ENCODE assay signal across 11 cellular contexts in genomic region chr18:25289040-25289631, GRCh38.
DNase-seq lines count a peak whose midpoint lies in the region; ATAC-seq and TF ChIP-seq lines count a peak whose summit lies in the region.
"Had no signal": no experiment of that assay in that cellular context is flagged by ENCODE, and none has a peak within 500 bp of the region (broad histone marks: within the 10 kb centered on the region; RNA-seq: fewer than 3 reads in every experiment).

No MANE protein-coding gene starts in this region.

- H3K27ac ChIP-seq in left lung (peak overlapping the region; percentile 22 to 57), subcutaneous abdominal adipose tissue (ENCODE audit: low read depth, low read length) (peak overlapping the region; percentile 91)

- peak overlapping the region in 2 of 5 donors; percentile 63 to 71 for H3K9ac ChIP-seq in subcutaneous abdominal adipose tissue (ENCODE audit: low read length in 5 of 5)

- no peak overlapping the region for H3K4me3 Mint-ChIP-seq in activated T-helper 2 cell treated with anti-CD3 and anti-CD28 coated beads, Interferon-gamma antibody, Interleukin-2, Interleukin-4, amounts not matched to agents 10 μg/mL and 5 μg/mL and 100 μg/mL, durations not matched to agents 14 hours and 24 hours and 36 hours (ENCODE audit: low read depth)
- H3K4me3 Mint-ChIP-seq: activated T-cell treated with anti-CD3 and anti-CD28 coated beads, Interleukin-2, amount 50 U/mL, for 72 hours had no signal

- H3K9me3 Mint-ChIP-seq in activated T-helper 2 cell treated with anti-CD3 and anti-CD28 coated beads, Interferon-gamma antibody, Interleukin-2, Interleukin-4, amounts not matched to agents 10 μg/mL and 5 μg/mL and 100 μg/mL, durations not matched to agents 14 hours and 24 hours and 36 hours: no peaks in the 10 kb centered on the region
- H3K9me3 Mint-ChIP-seq: activated T-cell treated with anti-CD3 and anti-CD28 coated beads, Interleukin-2, amount 50 U/mL, for 72 hours had no signal

- intact Hi-C loops in left lung (cut with DNase I): no loop called here
- intact Hi-C loops in activated T-helper 2 cell treated with anti-CD3 and anti-CD28 coated beads, Interferon-gamma antibody, Interleukin-2, Interleukin-4, amounts not matched to agents 10 μg/mL and 5 μg/mL and 100 μg/mL, durations not matched to agents 14 hours and 24 hours and 36 hours (cut with micrococcal nuclease): no loop called here

- H3K9me3 ChIP-seq in left lung (no peaks in the 10 kb centered on the region), subcutaneous abdominal adipose tissue (ENCODE audit: control insufficient read depth in 5 of 5, low read length in 5 of 5) (no peaks in the 10 kb centered on the region)

- ATAC-seq in left lung: peak; percentile 47
- ATAC-seq in HG03571 (IDR thresholded peaks at IDR 0.05; ENCODE audit: unreplicated experiment): no peak
- ATAC-seq: activated T-cell treated with anti-CD3 and anti-CD28 coated beads, Interleukin-2, amount 50 U/mL, for 72 hours had no signal

- no peak overlapping the region for H3K4me3 ChIP-seq in left lung
- peak overlapping the region in 4 of 5 donors; percentile 17 to 57 (median 34) for H3K4me3 ChIP-seq in subcutaneous abdominal adipose tissue (ENCODE audit: low read depth in 1 of 5, low read length in 5 of 5)

- no peak for TF ChIP-seq CTCF in left lung (IDR thresholded peaks at IDR 0.05)

- no peaks in the 10 kb centered on the region for H3K36me3 Mint-ChIP-seq in activated T-helper 2 cell treated with anti-CD3 and anti-CD28 coated beads, Interferon-gamma antibody, Interleukin-2, Interleukin-4, amounts not matched to agents 10 μg/mL and 5 μg/mL and 100 μg/mL, durations not matched to agents 14 hours and 24 hours and 36 hours (ENCODE audit: low read depth)

- no peaks in the 10 kb centered on the region for H3K4me1 Mint-ChIP-seq in activated T-helper 2 cell treated with anti-CD3 and anti-CD28 coated beads, Interferon-gamma antibody, Interleukin-2, Interleukin-4, amounts not matched to agents 10 μg/mL and 5 μg/mL and 100 μg/mL, durations not matched to agents 14 hours and 24 hours and 36 hours (ENCODE audit: low read depth)

- H3K36me3 ChIP-seq in left lung (no peaks in the 10 kb centered on the region), subcutaneous abdominal adipose tissue (ENCODE audit: control insufficient read depth in 5 of 5, insufficient read depth in 5 of 5, low read length in 5 of 5) (no peaks in the 10 kb centered on the region)

- H3K27me3 Mint-ChIP-seq in activated T-helper 2 cell treated with anti-CD3 and anti-CD28 coated beads, Interferon-gamma antibody, Interleukin-2, Interleukin-4, amounts not matched to agents 10 μg/mL and 5 μg/mL and 100 μg/mL, durations not matched to agents 14 hours and 24 hours and 36 hours (ENCODE audit: low read depth): no peaks in the 10 kb centered on the region

- H3K27ac Mint-ChIP-seq in activated T-helper 2 cell treated with anti-CD3 and anti-CD28 coated beads, Interferon-gamma antibody, Interleukin-2, Interleukin-4, amounts not matched to agents 10 μg/mL and 5 μg/mL and 100 μg/mL, durations not matched to agents 14 hours and 24 hours and 36 hours: no peak overlapping the region
- H3K27ac Mint-ChIP-seq: activated T-cell treated with anti-CD3 and anti-CD28 coated beads, Interleukin-2, amount 50 U/mL, for 72 hours had no signal

- H3K4me1 ChIP-seq in left lung: peaks cover 0 to 11% of the 10 kb centered on the region in 2 donors
- H3K4me1 ChIP-seq in subcutaneous abdominal adipose tissue (ENCODE audit: control insufficient read depth in 5 of 5, insufficient read depth in 5 of 5, low read length in 5 of 5): peaks cover 0 to 51% (median 38%) of the 10 kb centered on the region in 5 donors

- no peaks in the 10 kb centered on the region for H3K27me3 ChIP-seq in left lung
- no peaks in the 10 kb centered on the region for H3K27me3 ChIP-seq in subcutaneous abdominal adipose tissue (ENCODE audit: control insufficient read depth in 5 of 5, insufficient read depth in 4 of 5, low read length in 5 of 5)

- DNase-seq in KBM-7 (peak; percentile 11), brain pericyte (ENCODE audit: low read depth, low spot score) (peak; percentile 91), left lung (no peak)
- DNase-seq in stimulated activated CD4-positive, alpha-beta T cell treated with anti-CD3 and anti-CD28 coated beads, Interleukin-12 subunit alpha, Interleukin-12 subunit beta, amount 100 ng/mL, for 4 hours: no peak
- DNase-seq in activated CD4-positive, alpha-beta T cell treated with anti-CD3 and anti-CD28 coated beads for 48 hours: no peak
- DNase-seq in activated T-helper 2 cell treated with anti-CD3 and anti-CD28 coated beads, Interferon-gamma antibody, Interleukin-2, Interleukin-4, amounts not matched to agents 10 μg/mL and 5 μg/mL and 100 μg/mL, durations not matched to agents 14 hours and 24 hours and 36 hours (ENCODE audit: low spot score): no peak
- DNase-seq: activated T-cell treated with anti-CD3 and anti-CD28 coated beads, Interleukin-2, amount 50 U/mL, for 72 hours; NCI-H226; T-helper 1 cell had no signal

- in situ Hi-C loops in KBM-7 (cut with MboI; ENCODE audit: low pct_unique_long_range_greater_than_20kb, low sequenced_read_pairs): no loop called here

Comparison
In these comparisons a context has a peak if more than half of its experiments do, and no peak if none do; other contexts are left out.
1. DNase-seq: peak in KBM-7 (single experiment) and brain pericyte (single experiment); none in left lung (0 of 2), stimulated activated CD4-positive, alpha-beta T cell treated with anti-CD3 and anti-CD28 coated beads, Interleukin-12 subunit alpha, Interleukin-12 subunit beta, amount 100 ng/mL, for 4 hours (single experiment), activated CD4-positive, alpha-beta T cell treated with anti-CD3 and anti-CD28 coated beads for 48 hours (single experiment) and activated T-helper 2 cell treated with anti-CD3 and anti-CD28 coated beads, Interferon-gamma antibody, Interleukin-2, Interleukin-4, amounts not matched to agents 10 μg/mL and 5 μg/mL and 100 μg/mL, durations not matched to agents 14 hours and 24 hours and 36 hours (single experiment).
2. H3K4me3 ChIP-seq: peak in subcutaneous abdominal adipose tissue (4 of 5); none in left lung (0 of 2).